ENCODE assay signal across 8 cellular contexts in genomic region chr1:182629674-182630073, GRCh38. TPM values are rescaled to one million over a fixed set of nuclear protein-coding genes. Genes with fewer than 3 reads are reported as not detected.
DNase-seq lines count a peak whose midpoint lies in the region; ATAC-seq and TF ChIP-seq lines count a peak whose summit lies in the region.
"Had no signal": no experiment of that assay in that cellular context is flagged by ENCODE, and none has a peak within 500 bp of the region (broad histone marks: within the 10 kb centered on the region; RNA-seq: fewer than 3 reads in every experiment).

No MANE protein-coding gene starts in this region.

- H3K27ac Mint-ChIP-seq in T-helper 1 cell treated with Interleukin-12 subunit alpha and Interleukin-12 subunit beta and Interleukin-4 antibody, amounts not matched to agents 30 μg/mL and 1 μg/mL, for 36 hours, result peak overlapping the region; percentile 17
- peak overlapping the region; percentile 60 for H3K27ac Mint-ChIP-seq in activated naive CD8-positive, alpha-beta T cell treated with anti-CD3 and anti-CD28 coated beads for 36 hours
- peak overlapping the region; percentile 68 for H3K27ac Mint-ChIP-seq in stimulated activated effector memory CD8-positive, alpha-beta T cell treated with anti-CD3 and anti-CD28 coated beads, Interleukin-12 subunit alpha, Interleukin-12 subunit beta, amount 100 ng/mL, for 72 hours

- H3K9me3 Mint-ChIP-seq in T-helper 1 cell treated with Interleukin-12 subunit alpha and Interleukin-12 subunit beta and Interleukin-4 antibody, amounts not matched to agents 30 μg/mL and 1 μg/mL, for 36 hours, result no peaks in the 10 kb centered on the region
- H3K9me3 Mint-ChIP-seq in activated naive CD8-positive, alpha-beta T cell treated with anti-CD3 and anti-CD28 coated beads for 36 hours, result no peaks in the 10 kb centered on the region
- no peaks in the 10 kb centered on the region for H3K9me3 Mint-ChIP-seq in stimulated activated effector memory CD8-positive, alpha-beta T cell treated with anti-CD3 and anti-CD28 coated beads, Interleukin-12 subunit alpha, Interleukin-12 subunit beta, amount 100 ng/mL, for 72 hours

- TF ChIP-seq CTCF in GM20000 (IDR thresholded peaks at IDR 0.05; ENCODE audit: extremely low read depth, missing control alignments), result no peak

- H3K4me1 Mint-ChIP-seq in T-helper 1 cell treated with Interleukin-12 subunit alpha and Interleukin-12 subunit beta and Interleukin-4 antibody, amounts not matched to agents 30 μg/mL and 1 μg/mL, for 36 hours (ENCODE audit: low read depth), result peaks cover 64% of the 10 kb centered on the region
- H3K4me1 Mint-ChIP-seq in activated naive CD8-positive, alpha-beta T cell treated with anti-CD3 and anti-CD28 coated beads for 36 hours, result peaks cover 59% of the 10 kb centered on the region
- H3K4me1 Mint-ChIP-seq in stimulated activated effector memory CD8-positive, alpha-beta T cell treated with anti-CD3 and anti-CD28 coated beads, Interleukin-12 subunit alpha, Interleukin-12 subunit beta, amount 100 ng/mL, for 72 hours, result peaks cover 67% of the 10 kb centered on the region

- peak; percentile 75 for DNase-seq in activated naive CD8-positive, alpha-beta T cell treated with anti-CD3 and anti-CD28 coated beads for 36 hours
- peak; percentile 63 to 90 for DNase-seq in stimulated activated effector memory CD8-positive, alpha-beta T cell treated with anti-CD3 and anti-CD28 coated beads, Interleukin-12 subunit alpha, Interleukin-12 subunit beta, amount 100 ng/mL, for 72 hours (ENCODE audit: low spot score in 2 of 2)
- DNase-seq in HuH-7 (ENCODE audit: low spot score), result no peak
- DNase-seq in GM20000 (ENCODE audit: low spot score), result no peak
- DNase-seq in H4 (ENCODE audit: low spot score), result no peak

- peak overlapping the region; percentile 11 for H3K4me3 Mint-ChIP-seq in T-helper 1 cell treated with Interleukin-12 subunit alpha and Interleukin-12 subunit beta and Interleukin-4 antibody, amounts not matched to agents 30 μg/mL and 1 μg/mL, for 36 hours
- H3K4me3 Mint-ChIP-seq in activated naive CD8-positive, alpha-beta T cell treated with anti-CD3 and anti-CD28 coated beads for 36 hours, result peak overlapping the region; percentile 13
- H3K4me3 Mint-ChIP-seq in stimulated activated effector memory CD8-positive, alpha-beta T cell treated with anti-CD3 and anti-CD28 coated beads, Interleukin-12 subunit alpha, Interleukin-12 subunit beta, amount 100 ng/mL, for 72 hours, result peak overlapping the region; percentile 51

- H3K27me3 Mint-ChIP-seq in T-helper 1 cell treated with Interleukin-12 subunit alpha and Interleukin-12 subunit beta and Interleukin-4 antibody, amounts not matched to agents 30 μg/mL and 1 μg/mL, for 36 hours (ENCODE audit: low read depth), result peaks cover 19% of the 10 kb centered on the region
- peaks cover 50% of the 10 kb centered on the region for H3K27me3 Mint-ChIP-seq in activated naive CD8-positive, alpha-beta T cell treated with anti-CD3 and anti-CD28 coated beads for 36 hours
- H3K27me3 Mint-ChIP-seq: progenitor cell of endocrine pancreas had no signal

- H3K36me3 Mint-ChIP-seq in T-helper 1 cell treated with Interleukin-12 subunit alpha and Interleukin-12 subunit beta and Interleukin-4 antibody, amounts not matched to agents 30 μg/mL and 1 μg/mL, for 36 hours (ENCODE audit: low read depth), result no peaks in the 10 kb centered on the region
- no peaks in the 10 kb centered on the region for H3K36me3 Mint-ChIP-seq in activated naive CD8-positive, alpha-beta T cell treated with anti-CD3 and anti-CD28 coated beads for 36 hours
- H3K36me3 Mint-ChIP-seq in stimulated activated effector memory CD8-positive, alpha-beta T cell treated with anti-CD3 and anti-CD28 coated beads, Interleukin-12 subunit alpha, Interleukin-12 subunit beta, amount 100 ng/mL, for 72 hours, result peaks cover 10% of the 10 kb centered on the region

- ATAC-seq in GM21825 (IDR thresholded peaks at IDR 0.05; ENCODE audit: unreplicated experiment), result peak; percentile 55
- peak; percentile 99 for ATAC-seq in stimulated activated effector memory CD8-positive, alpha-beta T cell treated with anti-CD3 and anti-CD28 coated beads, Interleukin-12 subunit alpha, Interleukin-12 subunit beta, amount 100 ng/mL, for 72 hours

RNA-seq across cellular contexts. Expression of gene RGS16, which starts 25.5 kb away (rescaled TPM):
- 10 to 100 TPM; 68.1 to 70.7 TPM for total RNA-seq in activated naive CD8-positive, alpha-beta T cell treated with anti-CD3 and anti-CD28 coated beads for 36 hours
- 0.04 TPM in 1 of 2 replicates, not detected in the other for total RNA-seq in H4 (2014; rRNA removed; shearing (Covaris generic))

RNA-seq across cellular contexts. Expression of gene RNASEL, which starts 40.6 kb away (rescaled TPM):
- total RNA-seq in activated naive CD8-positive, alpha-beta T cell treated with anti-CD3 and anti-CD28 coated beads for 36 hours, result 1 to 10 TPM; 4.1 to 4.3 TPM
- 12.2 and 12.6 TPM in 2 replicates for total RNA-seq in H4 (2014; rRNA removed; shearing (Covaris generic))

RNA-seq across cellular contexts. Expression of gene RGS8, which starts 54.7 kb away (rescaled TPM):
- total RNA-seq in activated naive CD8-positive, alpha-beta T cell treated with anti-CD3 and anti-CD28 coated beads for 36 hours, result not detected
- not detected in 2 replicates for total RNA-seq in H4 (2014; rRNA removed; shearing (Covaris generic))

Comparison
In these comparisons a context has a peak if more than half of its experiments do, and no peak if none do; other contexts are left out.
1. H3K27ac Mint-ChIP-seq: peak in every context shown above with its lines; median percentile 68 in stimulated activated effector memory CD8-positive, alpha-beta T cell treated with anti-CD3 and anti-CD28 coated beads, Interleukin-12 subunit alpha, Interleukin-12 subunit beta, amount 100 ng/mL, for 72 hours; 60 in activated naive CD8-positive, alpha-beta T cell treated with anti-CD3 and anti-CD28 coated beads for 36 hours; 17 in T-helper 1 cell treated with Interleukin-12 subunit alpha and Interleukin-12 subunit beta and Interleukin-4 antibody, amounts not matched to agents 30 μg/mL and 1 μg/mL, for 36 hours.
2. DNase-seq: peak in activated naive CD8-positive, alpha-beta T cell treated with anti-CD3 and anti-CD28 coated beads for 36 hours (single experiment) and stimulated activated effector memory CD8-positive, alpha-beta T cell treated with anti-CD3 and anti-CD28 coated beads, Interleukin-12 subunit alpha, Interleukin-12 subunit beta, amount 100 ng/mL, for 72 hours (2 of 2); none in HuH-7 (single experiment), GM20000 (single experiment) and H4 (single experiment).
3. RNA of gene RGS16, which starts 25.5 kb away (total RNA-seq): 68.1 to 70.7 TPM in activated naive CD8-positive, alpha-beta T cell treated with anti-CD3 and anti-CD28 coated beads for 36 hours; 0.04 TPM in H4; every median in the first group is over 10 times any median in the second.
4. Peak in every context shown above with its lines, with median percentiles within 50 percentile points of each other: H3K4me3 Mint-ChIP-seq.